Comparison of ENCODE assay signal across 1 cellular context in the genomic region with DNA sequence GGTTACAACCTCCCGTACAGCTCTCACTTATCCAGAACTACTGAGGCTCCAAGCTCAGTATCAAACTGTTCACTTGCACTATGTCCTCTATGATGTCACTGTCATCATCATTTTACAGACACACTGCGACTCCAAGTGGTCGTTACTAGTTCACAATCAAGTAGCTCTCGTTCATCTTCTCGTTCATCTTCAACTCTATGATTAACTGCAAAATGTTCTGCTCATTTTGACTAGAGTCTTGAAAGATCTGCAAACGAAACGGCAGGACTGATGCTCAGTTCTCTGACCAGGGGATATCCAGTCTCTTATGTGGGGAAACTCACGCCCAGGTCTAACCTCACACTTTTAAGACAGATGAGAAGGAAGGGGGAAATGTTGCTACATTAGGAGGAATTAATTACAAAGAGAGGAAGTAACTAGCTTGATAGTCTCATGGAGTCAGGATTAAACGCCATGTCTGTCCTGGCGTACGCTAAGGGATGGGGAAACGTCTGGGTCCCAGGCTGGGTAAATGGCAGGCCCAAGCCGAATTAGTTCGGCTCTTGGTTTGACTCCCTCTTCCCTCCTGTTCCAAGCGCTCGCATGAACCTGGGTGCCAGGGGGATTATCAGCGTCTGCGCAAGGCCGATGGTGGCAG.
TF ChIP-seq lines count a peak whose summit lies in the region.

No MANE protein-coding gene starts in this region.

TF ChIP-seq in liver, 16 proteins besides CTCF, POLR2A, EP300 and RAD21 (continued from another document):
- TF ChIP-seq, protein P1, sequence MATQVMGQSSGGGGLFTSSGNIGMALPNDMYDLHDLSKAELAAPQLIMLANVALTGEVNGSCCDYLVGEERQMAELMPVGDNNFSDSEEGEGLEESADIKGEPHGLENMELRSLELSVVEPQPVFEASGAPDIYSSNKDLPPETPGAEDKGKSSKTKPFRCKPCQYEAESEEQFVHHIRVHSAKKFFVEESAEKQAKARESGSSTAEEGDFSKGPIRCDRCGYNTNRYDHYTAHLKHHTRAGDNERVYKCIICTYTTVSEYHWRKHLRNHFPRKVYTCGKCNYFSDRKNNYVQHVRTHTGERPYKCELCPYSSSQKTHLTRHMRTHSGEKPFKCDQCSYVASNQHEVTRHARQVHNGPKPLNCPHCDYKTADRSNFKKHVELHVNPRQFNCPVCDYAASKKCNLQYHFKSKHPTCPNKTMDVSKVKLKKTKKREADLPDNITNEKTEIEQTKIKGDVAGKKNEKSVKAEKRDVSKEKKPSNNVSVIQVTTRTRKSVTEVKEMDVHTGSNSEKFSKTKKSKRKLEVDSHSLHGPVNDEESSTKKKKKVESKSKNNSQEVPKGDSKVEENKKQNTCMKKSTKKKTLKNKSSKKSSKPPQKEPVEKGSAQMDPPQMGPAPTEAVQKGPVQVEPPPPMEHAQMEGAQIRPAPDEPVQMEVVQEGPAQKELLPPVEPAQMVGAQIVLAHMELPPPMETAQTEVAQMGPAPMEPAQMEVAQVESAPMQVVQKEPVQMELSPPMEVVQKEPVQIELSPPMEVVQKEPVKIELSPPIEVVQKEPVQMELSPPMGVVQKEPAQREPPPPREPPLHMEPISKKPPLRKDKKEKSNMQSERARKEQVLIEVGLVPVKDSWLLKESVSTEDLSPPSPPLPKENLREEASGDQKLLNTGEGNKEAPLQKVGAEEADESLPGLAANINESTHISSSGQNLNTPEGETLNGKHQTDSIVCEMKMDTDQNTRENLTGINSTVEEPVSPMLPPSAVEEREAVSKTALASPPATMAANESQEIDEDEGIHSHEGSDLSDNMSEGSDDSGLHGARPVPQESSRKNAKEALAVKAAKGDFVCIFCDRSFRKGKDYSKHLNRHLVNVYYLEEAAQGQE (IDR thresholded peaks at IDR 0.05) = no peak
- TF ChIP-seq, protein P2, sequence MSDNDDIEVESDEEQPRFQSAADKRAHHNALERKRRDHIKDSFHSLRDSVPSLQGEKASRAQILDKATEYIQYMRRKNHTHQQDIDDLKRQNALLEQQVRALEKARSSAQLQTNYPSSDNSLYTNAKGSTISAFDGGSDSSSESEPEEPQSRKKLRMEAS (IDR thresholded peaks at IDR 0.05) = no peak
- TF ChIP-seq NR2F2 (IDR thresholded peaks at IDR 0.05) (no peak), TAF1 (conservative IDR thresholded peaks at IDR 0.05) (no peak), YY1 (IDR thresholded peaks at IDR 0.05) (no peak), FOXA1 (IDR thresholded peaks at IDR 0.05) (no peak), GABPA (IDR thresholded peaks at IDR 0.05 in 1 of 2, conservative IDR thresholded peaks at IDR 0.05 in 1 of 2) (no peak), RXRA (IDR thresholded peaks at IDR 0.05) (no peak)
- TF ChIP-seq, protein P3, sequence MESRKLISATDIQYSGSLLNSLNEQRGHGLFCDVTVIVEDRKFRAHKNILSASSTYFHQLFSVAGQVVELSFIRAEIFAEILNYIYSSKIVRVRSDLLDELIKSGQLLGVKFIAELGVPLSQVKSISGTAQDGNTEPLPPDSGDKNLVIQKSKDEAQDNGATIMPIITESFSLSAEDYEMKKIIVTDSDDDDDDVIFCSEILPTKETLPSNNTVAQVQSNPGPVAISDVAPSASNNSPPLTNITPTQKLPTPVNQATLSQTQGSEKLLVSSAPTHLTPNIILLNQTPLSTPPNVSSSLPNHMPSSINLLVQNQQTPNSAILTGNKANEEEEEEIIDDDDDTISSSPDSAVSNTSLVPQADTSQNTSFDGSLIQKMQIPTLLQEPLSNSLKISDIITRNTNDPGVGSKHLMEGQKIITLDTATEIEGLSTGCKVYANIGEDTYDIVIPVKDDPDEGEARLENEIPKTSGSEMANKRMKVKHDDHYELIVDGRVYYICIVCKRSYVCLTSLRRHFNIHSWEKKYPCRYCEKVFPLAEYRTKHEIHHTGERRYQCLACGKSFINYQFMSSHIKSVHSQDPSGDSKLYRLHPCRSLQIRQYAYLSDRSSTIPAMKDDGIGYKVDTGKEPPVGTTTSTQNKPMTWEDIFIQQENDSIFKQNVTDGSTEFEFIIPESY (IDR thresholded peaks at IDR 0.05) = no peak
TF ChIP-seq in liver: peak in this region for 0.
